ENCODE assay signal across 9 cellular contexts in genomic region chr3:9704343-9705322, GRCh38. TPM values are rescaled to one million over a fixed set of nuclear protein-coding genes. Genes with fewer than 3 reads are reported as not detected.
DNase-seq lines count a peak whose midpoint lies in the region; ATAC-seq and TF ChIP-seq lines count a peak whose summit lies in the region.
"Had no signal": no experiment of that assay in that cellular context is flagged by ENCODE, and none has a peak within 500 bp of the region (broad histone marks: within the 10 kb centered on the region; RNA-seq: fewer than 3 reads in every experiment).

No MANE protein-coding gene starts in this region.

- no peak overlapping the region for H2AFZ ChIP-seq in hepatocyte

- H3K4me3 ChIP-seq in adipocyte (ENCODE audit: low read length) (peak overlapping the region; percentile 68), hepatocyte (no peak overlapping the region)

- no peak overlapping the region for H3K9ac ChIP-seq in adipocyte (ENCODE audit: low read length)

- H4K20me1 ChIP-seq in hepatocyte (ENCODE audit: insufficient read depth, poor library complexity, severe bottlenecking), result no peaks in the 10 kb centered on the region

- no peak for TF ChIP-seq CTCF in hepatocyte (IDR thresholded peaks at IDR 0.05; ENCODE audit: poor library complexity)

- H3K36me3 ChIP-seq in adipocyte (ENCODE audit: control insufficient read depth, insufficient read depth, low read length, severe bottlenecking) (peaks cover 12% of the 10 kb centered on the region), hepatocyte (replicated peaks; ENCODE audit: insufficient read depth, low read depth) (no peaks in the 10 kb centered on the region)

- H3K27me3 ChIP-seq in adipocyte (replicated peaks; ENCODE audit: control insufficient read depth, insufficient read depth, low read length) (peaks cover 10% of the 10 kb centered on the region), hepatocyte (peaks cover 30% of the 10 kb centered on the region)

- 4% methylated on average over 27 of the region's 62 CpGs for WGBS in hepatocyte (ENCODE audit: low lambda C conversion rate, missing lambda C conversion rate)

- H3K4me1 ChIP-seq in adipocyte (ENCODE audit: control insufficient read depth, insufficient read depth, low read length) (peaks cover 7% of the 10 kb centered on the region), hepatocyte (ENCODE audit: insufficient read depth) (peaks cover 10% of the 10 kb centered on the region)

- H3K27ac ChIP-seq in hepatocyte, result no peak overlapping the region

- DNase-seq in CD1c-positive myeloid dendritic cell (ENCODE audit: extremely low spot score) (peak; percentile 42), HT-29 (ENCODE audit: low spot score) (peak; percentile 7), adipocyte (ENCODE audit: low read depth) (peak; percentile 58), hepatocyte (ENCODE audit: low spot score) (peak; percentile 65), sciatic nerve (ENCODE audit: low spot score) (no peak), NCI-H226 (no peak)

- H3K4me2 ChIP-seq in hepatocyte, result peak overlapping the region; percentile 91

- intact Hi-C loops in sciatic nerve (cut with DNase I), result no loop called here

- ATAC-seq in sciatic nerve, result peak; percentile 65
- no peak for ATAC-seq in GM21717 (IDR thresholded peaks at IDR 0.05; ENCODE audit: unreplicated experiment)
- ATAC-seq in HG03280 (IDR thresholded peaks at IDR 0.05; ENCODE audit: unreplicated experiment), result no peak

- no peaks in the 10 kb centered on the region for H3K9me2 ChIP-seq in hepatocyte (replicated peaks; ENCODE audit: insufficient read depth)

- H3K9me3 ChIP-seq in adipocyte (ENCODE audit: control insufficient read depth, low read length), result no peaks in the 10 kb centered on the region
- no peaks in the 10 kb centered on the region for H3K9me3 ChIP-seq in hepatocyte (ENCODE audit: low read depth)

- no peaks in the 10 kb centered on the region for H3K79me2 ChIP-seq in hepatocyte

RNA-seq across cellular contexts. Expression of gene CPNE9, which starts 1.0 kb away (rescaled TPM):
- 0.36 TPM in 1 of 2 replicates, not detected in the other for total RNA-seq in HT-29 (2014; rRNA removed; shearing (Covaris generic))
- total RNA-seq in hepatocyte (not detected in 2 replicates), sciatic nerve (not detected)
- polyA plus RNA-seq in hepatocyte, result not detected in 2 replicates
- total RNA-seq: glomerular endothelial cell had no signal

RNA-seq across cellular contexts. Expression of gene BRPF1, which starts 26.9 kb away (rescaled TPM):
- 23.4 and 23.8 TPM in 2 replicates for total RNA-seq in HT-29 (2014; rRNA removed; shearing (Covaris generic))
- total RNA-seq in hepatocyte (9.6 and 10.7 TPM in 2 replicates), sciatic nerve (19.8 TPM)
- 9.1 and 9.3 TPM in 2 replicates for polyA plus RNA-seq in hepatocyte

RNA-seq across cellular contexts. Expression of gene OGG1, which starts 45.1 kb away (rescaled TPM):
- 29.3 and 31.2 TPM in 2 replicates for total RNA-seq in HT-29 (2014; rRNA removed; shearing (Covaris generic))
- total RNA-seq in hepatocyte (34.7 and 38.7 TPM in 2 replicates), sciatic nerve (31.2 TPM)
- polyA plus RNA-seq in hepatocyte, result 43.2 and 48.9 TPM in 2 replicates

RNA-seq across cellular contexts. Expression of gene MTMR14, which starts 55.3 kb away (rescaled TPM):
- total RNA-seq in HT-29 (2014; rRNA removed; shearing (Covaris generic)), result 25.5 and 27.4 TPM in 2 replicates
- total RNA-seq in hepatocyte (26.9 and 27.1 TPM in 2 replicates), sciatic nerve (35.5 TPM)
- 34.8 and 40.2 TPM in 2 replicates for polyA plus RNA-seq in hepatocyte

Comparison
In these comparisons a context has a peak if more than half of its experiments do, and no peak if none do; other contexts are left out.
1. DNase-seq: peak in CD1c-positive myeloid dendritic cell (single experiment), HT-29 (single experiment), adipocyte (single experiment) and hepatocyte (single experiment); none in sciatic nerve (single experiment) and NCI-H226 (single experiment).